Comparison of ENCODE assay signal across 1 cellular context in genomic region chr3:71185733-71186455, GRCh38.
TF ChIP-seq lines count a peak whose summit lies in the region.

No MANE protein-coding gene starts in this region.

TF ChIP-seq in K562, 482 proteins besides CTCF, POLR2A, EP300 and RAD21 (continued from another document and continues in another):
- TF ChIP-seq CEBPZ (IDR thresholded peaks at IDR 0.05; ENCODE audit: borderline replicate concordance, low read depth, low read length) (no peak), U2AF2 (optimal IDR thresholded peaks at IDR 0.05; ENCODE audit: low read depth, low read length) (no peak), NR2C2 (CRISPR knock-in tag; IDR thresholded peaks at IDR 0.05) (no peak), NR2C2 (tag; IDR thresholded peaks at IDR 0.05) (no peak), YY1 (IDR thresholded peaks at IDR 0.05; ENCODE audit: borderline replicate concordance in 1 of 3, control insufficient read depth in 1 of 3, extremely low read depth in 1 of 3, insufficient read depth in 3 of 3, insufficient read length in 1 of 3, insufficient replicate concordance in 2 of 3, low read depth in 1 of 3, low read length in 2 of 3) (no peak), DPF2 (IDR thresholded peaks at IDR 0.05) (peak; percentile 36; the same call in 1 of the 2 replicates), PHF8 (IDR thresholded peaks at IDR 0.05; ENCODE audit: borderline replicate concordance, low read length) (no peak), JUN (IDR thresholded peaks at IDR 0.05; ENCODE audit: borderline replicate concordance, low read depth, low read length) (peak; percentile 38; the same call in 1 of the 2 replicates), JUN (CRISPR knock-in tag; IDR thresholded peaks at IDR 0.05; ENCODE audit: borderline replicate concordance) (no peak), KHSRP (IDR thresholded peaks at IDR 0.05) (no peak), ZNF280A (IDR thresholded peaks at IDR 0.05; ENCODE audit: low read depth, partially characterized antibody) (no peak), NFIC (IDR thresholded peaks at IDR 0.05) (peak; percentile 98), ZNF134 (CRISPR knock-in tag; conservative IDR thresholded peaks at IDR 0.05) (no peak), ZNF311 (CRISPR knock-in tag; IDR thresholded peaks at IDR 0.05) (no peak), ZNF436 (CRISPR knock-in tag; IDR thresholded peaks at IDR 0.05) (no peak), HMBOX1 (IDR thresholded peaks at IDR 0.05) (peak; percentile 65), RBM14 (IDR thresholded peaks at IDR 0.05; ENCODE audit: borderline replicate concordance, insufficient read depth, low read depth, low read length) (no peak), ARID1B (IDR thresholded peaks at IDR 0.05) (peak; percentile 26; the same call in 1 of the 2 replicates), ATF3 (IDR thresholded peaks at IDR 0.05) (peak; percentile 51), ATF3 (CRISPR knock-in tag; conservative IDR thresholded peaks at IDR 0.05) (no peak), ILK (tag; IDR thresholded peaks at IDR 0.05; ENCODE audit: borderline replicate concordance, low read depth) (no peak), COPS2 (conservative IDR thresholded peaks at IDR 0.05) (no peak), TRIM24 (IDR thresholded peaks at IDR 0.05) (no peak), KLF1 (tag; IDR thresholded peaks at IDR 0.05) (no peak)
- TF ChIP-seq, protein P1, sequence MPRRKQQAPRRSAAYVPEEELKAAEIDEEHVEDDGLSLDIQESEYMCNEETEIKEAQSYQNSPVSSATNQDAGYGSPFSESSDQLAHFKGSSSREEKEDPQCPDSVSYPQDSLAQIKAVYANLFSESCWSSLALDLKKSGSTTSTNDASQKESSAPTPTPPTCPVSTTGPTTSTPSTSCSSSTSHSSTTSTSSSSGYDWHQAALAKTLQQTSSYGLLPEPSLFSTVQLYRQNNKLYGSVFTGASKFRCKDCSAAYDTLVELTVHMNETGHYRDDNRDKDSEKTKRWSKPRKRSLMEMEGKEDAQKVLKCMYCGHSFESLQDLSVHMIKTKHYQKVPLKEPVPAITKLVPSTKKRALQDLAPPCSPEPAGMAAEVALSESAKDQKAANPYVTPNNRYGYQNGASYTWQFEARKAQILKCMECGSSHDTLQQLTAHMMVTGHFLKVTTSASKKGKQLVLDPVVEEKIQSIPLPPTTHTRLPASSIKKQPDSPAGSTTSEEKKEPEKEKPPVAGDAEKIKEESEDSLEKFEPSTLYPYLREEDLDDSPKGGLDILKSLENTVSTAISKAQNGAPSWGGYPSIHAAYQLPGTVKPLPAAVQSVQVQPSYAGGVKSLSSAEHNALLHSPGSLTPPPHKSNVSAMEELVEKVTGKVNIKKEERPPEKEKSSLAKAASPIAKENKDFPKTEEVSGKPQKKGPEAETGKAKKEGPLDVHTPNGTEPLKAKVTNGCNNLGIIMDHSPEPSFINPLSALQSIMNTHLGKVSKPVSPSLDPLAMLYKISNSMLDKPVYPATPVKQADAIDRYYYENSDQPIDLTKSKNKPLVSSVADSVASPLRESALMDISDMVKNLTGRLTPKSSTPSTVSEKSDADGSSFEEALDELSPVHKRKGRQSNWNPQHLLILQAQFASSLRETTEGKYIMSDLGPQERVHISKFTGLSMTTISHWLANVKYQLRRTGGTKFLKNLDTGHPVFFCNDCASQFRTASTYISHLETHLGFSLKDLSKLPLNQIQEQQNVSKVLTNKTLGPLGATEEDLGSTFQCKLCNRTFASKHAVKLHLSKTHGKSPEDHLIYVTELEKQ (CRISPR knock-in tag; IDR thresholded peaks at IDR 0.05), result no peak
- TF ChIP-seq, protein P2, sequence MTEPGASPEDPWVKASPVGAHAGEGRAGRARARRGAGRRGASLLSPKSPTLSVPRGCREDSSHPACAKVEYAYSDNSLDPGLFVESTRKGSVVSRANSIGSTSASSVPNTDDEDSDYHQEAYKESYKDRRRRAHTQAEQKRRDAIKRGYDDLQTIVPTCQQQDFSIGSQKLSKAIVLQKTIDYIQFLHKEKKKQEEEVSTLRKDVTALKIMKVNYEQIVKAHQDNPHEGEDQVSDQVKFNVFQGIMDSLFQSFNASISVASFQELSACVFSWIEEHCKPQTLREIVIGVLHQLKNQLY (CRISPR knock-in tag; conservative IDR thresholded peaks at IDR 0.05), result no peak
- TF ChIP-seq, protein P3, sequence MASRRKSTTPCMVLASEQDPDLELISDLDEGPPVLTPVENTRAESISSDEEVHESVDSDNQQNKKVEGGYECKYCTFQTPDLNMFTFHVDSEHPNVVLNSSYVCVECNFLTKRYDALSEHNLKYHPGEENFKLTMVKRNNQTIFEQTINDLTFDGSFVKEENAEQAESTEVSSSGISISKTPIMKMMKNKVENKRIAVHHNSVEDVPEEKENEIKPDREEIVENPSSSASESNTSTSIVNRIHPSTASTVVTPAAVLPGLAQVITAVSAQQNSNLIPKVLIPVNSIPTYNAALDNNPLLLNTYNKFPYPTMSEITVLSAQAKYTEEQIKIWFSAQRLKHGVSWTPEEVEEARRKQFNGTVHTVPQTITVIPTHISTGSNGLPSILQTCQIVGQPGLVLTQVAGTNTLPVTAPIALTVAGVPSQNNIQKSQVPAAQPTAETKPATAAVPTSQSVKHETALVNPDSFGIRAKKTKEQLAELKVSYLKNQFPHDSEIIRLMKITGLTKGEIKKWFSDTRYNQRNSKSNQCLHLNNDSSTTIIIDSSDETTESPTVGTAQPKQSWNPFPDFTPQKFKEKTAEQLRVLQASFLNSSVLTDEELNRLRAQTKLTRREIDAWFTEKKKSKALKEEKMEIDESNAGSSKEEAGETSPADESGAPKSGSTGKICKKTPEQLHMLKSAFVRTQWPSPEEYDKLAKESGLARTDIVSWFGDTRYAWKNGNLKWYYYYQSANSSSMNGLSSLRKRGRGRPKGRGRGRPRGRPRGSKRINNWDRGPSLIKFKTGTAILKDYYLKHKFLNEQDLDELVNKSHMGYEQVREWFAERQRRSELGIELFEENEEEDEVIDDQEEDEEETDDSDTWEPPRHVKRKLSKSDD (conservative IDR thresholded peaks at IDR 0.05; ENCODE audit: low read length), result no peak
- TF ChIP-seq, protein P4, sequence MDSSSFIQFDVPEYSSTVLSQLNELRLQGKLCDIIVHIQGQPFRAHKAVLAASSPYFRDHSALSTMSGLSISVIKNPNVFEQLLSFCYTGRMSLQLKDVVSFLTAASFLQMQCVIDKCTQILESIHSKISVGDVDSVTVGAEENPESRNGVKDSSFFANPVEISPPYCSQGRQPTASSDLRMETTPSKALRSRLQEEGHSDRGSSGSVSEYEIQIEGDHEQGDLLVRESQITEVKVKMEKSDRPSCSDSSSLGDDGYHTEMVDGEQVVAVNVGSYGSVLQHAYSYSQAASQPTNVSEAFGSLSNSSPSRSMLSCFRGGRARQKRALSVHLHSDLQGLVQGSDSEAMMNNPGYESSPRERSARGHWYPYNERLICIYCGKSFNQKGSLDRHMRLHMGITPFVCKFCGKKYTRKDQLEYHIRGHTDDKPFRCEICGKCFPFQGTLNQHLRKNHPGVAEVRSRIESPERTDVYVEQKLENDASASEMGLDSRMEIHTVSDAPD (CRISPR knock-in tag; IDR thresholded peaks at IDR 0.05), result no peak
- TF ChIP-seq, protein P5, sequence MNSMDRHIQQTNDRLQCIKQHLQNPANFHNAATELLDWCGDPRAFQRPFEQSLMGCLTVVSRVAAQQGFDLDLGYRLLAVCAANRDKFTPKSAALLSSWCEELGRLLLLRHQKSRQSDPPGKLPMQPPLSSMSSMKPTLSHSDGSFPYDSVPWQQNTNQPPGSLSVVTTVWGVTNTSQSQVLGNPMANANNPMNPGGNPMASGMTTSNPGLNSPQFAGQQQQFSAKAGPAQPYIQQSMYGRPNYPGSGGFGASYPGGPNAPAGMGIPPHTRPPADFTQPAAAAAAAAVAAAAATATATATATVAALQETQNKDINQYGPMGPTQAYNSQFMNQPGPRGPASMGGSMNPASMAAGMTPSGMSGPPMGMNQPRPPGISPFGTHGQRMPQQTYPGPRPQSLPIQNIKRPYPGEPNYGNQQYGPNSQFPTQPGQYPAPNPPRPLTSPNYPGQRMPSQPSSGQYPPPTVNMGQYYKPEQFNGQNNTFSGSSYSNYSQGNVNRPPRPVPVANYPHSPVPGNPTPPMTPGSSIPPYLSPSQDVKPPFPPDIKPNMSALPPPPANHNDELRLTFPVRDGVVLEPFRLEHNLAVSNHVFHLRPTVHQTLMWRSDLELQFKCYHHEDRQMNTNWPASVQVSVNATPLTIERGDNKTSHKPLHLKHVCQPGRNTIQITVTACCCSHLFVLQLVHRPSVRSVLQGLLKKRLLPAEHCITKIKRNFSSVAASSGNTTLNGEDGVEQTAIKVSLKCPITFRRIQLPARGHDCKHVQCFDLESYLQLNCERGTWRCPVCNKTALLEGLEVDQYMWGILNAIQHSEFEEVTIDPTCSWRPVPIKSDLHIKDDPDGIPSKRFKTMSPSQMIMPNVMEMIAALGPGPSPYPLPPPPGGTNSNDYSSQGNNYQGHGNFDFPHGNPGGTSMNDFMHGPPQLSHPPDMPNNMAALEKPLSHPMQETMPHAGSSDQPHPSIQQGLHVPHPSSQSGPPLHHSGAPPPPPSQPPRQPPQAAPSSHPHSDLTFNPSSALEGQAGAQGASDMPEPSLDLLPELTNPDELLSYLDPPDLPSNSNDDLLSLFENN (IDR thresholded peaks at IDR 0.05; ENCODE audit: low read depth in 2 of 2, low read length in 2 of 2), result no peak
- TF ChIP-seq, protein P6, sequence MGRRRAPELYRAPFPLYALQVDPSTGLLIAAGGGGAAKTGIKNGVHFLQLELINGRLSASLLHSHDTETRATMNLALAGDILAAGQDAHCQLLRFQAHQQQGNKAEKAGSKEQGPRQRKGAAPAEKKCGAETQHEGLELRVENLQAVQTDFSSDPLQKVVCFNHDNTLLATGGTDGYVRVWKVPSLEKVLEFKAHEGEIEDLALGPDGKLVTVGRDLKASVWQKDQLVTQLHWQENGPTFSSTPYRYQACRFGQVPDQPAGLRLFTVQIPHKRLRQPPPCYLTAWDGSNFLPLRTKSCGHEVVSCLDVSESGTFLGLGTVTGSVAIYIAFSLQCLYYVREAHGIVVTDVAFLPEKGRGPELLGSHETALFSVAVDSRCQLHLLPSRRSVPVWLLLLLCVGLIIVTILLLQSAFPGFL (CRISPR knock-in tag; IDR thresholded peaks at IDR 0.05), result no peak
